In the genomic region with DNA sequence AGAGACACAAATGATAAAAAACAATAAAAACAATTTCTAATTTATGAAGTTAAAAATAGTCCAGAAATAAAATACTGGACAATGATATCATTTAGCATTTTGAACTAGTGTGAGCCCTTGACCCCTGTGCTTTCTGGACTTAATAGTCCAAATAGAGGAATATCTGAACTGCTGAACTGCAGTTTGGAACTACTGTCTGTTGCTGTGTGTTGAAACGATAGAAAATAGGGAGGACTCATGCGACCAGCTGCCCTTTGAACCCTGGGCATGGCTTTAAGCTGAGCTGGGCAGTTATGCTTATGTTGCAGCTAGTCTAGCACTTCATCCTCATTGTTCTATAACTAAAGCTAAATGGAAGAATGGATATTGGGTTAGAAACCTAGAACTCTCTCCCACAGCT, we compare ENCODE assay signal across 7 cellular contexts.
"Had no signal": no experiment of that assay in that cellular context is flagged by ENCODE, and none has a peak within 500 bp of the region (broad histone marks: within the 10 kb centered on the region; RNA-seq: fewer than 3 reads in every experiment).

No MANE protein-coding gene starts in this region.

- H3K4me1 Mint-ChIP-seq: GM23338, H9 had no signal

- DNase-seq: H9, HCEC 1CT, IMR-90, KG1 had no signal

- H3K27ac Mint-ChIP-seq: GM23338, H9 had no signal

- H3K4me3 ChIP-seq: GM23338, K562 had no signal

- H3K4me3 Mint-ChIP-seq: GM23338, H9 had no signal

- H3K9me3 Mint-ChIP-seq: GM23338 had no signal

- H3K27ac ChIP-seq: HL-60 had no signal

- ATAC-seq: GM23338, K562 had no signal
